ENCODE assay signal across 14 cellular contexts in the genomic region with DNA sequence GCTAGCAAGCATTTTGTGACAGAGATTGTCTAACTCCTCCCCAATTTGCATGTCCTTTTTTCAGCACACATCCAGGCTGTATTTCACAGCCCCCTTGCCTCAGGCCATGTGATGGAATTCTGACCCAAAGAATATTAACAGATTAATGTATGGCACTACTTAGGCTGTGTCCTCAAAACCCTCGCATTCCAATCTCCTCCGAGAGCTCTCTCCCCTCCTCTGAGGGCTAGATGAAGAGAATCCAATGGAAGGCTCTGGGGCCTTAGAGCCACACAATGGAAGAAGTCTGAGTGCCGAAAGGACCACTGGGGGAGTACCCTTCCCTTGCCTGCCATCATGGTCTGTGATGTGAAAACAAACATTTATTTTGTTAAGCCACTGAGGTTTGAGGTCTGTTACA. TPM values are rescaled to one million over a fixed set of nuclear protein-coding genes. Genes with fewer than 3 reads are reported as not detected.
DNase-seq lines count a peak whose midpoint lies in the region; ATAC-seq and TF ChIP-seq lines count a peak whose summit lies in the region.
"Had no signal": no experiment of that assay in that cellular context is flagged by ENCODE, and none has a peak within 500 bp of the region (broad histone marks: within the 10 kb centered on the region; RNA-seq: fewer than 3 reads in every experiment).

No MANE protein-coding gene starts in this region.

- no peak overlapping the region for H2BK15ac ChIP-seq in mesenchymal stem cell (ENCODE audit: low read depth, poor library complexity, severe bottlenecking)

- no peaks in the 10 kb centered on the region for H3K79me1 ChIP-seq in mesenchymal stem cell (replicated peaks; ENCODE audit: low read length, poor library complexity, severe bottlenecking)

- H3K18ac ChIP-seq in mesenchymal stem cell (ENCODE audit: low read depth in 1 of 2, low read length in 2 of 2), result peak overlapping the region; percentile 19 to 68

- peak overlapping the region in 1 of 2 experiments; percentile 16 for H2BK12ac ChIP-seq in mesenchymal stem cell (ENCODE audit: low read length in 2 of 2)

- H3K4me2 ChIP-seq in GM23338 (no peak overlapping the region), mesenchymal stem cell (ENCODE audit: low read length, poor library complexity, severe bottlenecking) (no peak overlapping the region)

- H3K23ac ChIP-seq in mesenchymal stem cell (ENCODE audit: low read length in 2 of 2), result no peak overlapping the region

- no peak overlapping the region for H3K9ac ChIP-seq in mesenchymal stem cell (ENCODE audit: low read length)

- H3K36me3 Mint-ChIP-seq in GM23338 (ENCODE audit: low read depth), result no peaks in the 10 kb centered on the region; the same call in 2 of the 3 replicates
- H3K36me3 Mint-ChIP-seq: CD14-positive monocyte; CD8-positive, alpha-beta T cell had no signal

- H3K9me3 ChIP-seq in mesenchymal stem cell (ENCODE audit: control insufficient read depth, low read length) (no peaks in the 10 kb centered on the region), vagina (no peaks in the 10 kb centered on the region)

- H3K4me3 Mint-ChIP-seq in GM23338, result no peak overlapping the region
- H3K4me3 Mint-ChIP-seq: CD14-positive monocyte; CD8-positive, alpha-beta T cell had no signal

- no peaks in the 10 kb centered on the region for H3K9me2 ChIP-seq in GM23338 (ENCODE audit: insufficient read depth)

- no peak for ATAC-seq in GM23338
- ATAC-seq in HG02678 (IDR thresholded peaks at IDR 0.05; ENCODE audit: unreplicated experiment), result no peak
- ATAC-seq: CD8-positive, alpha-beta T cell; HCT116 had no signal

- H3K14ac ChIP-seq in mesenchymal stem cell (ENCODE audit: low read length in 2 of 2), result no peak overlapping the region

- TF ChIP-seq POLR2A in vagina (IDR thresholded peaks at IDR 0.05), result no peak

- peaks cover 5% of the 10 kb centered on the region; the same call in 1 of the 3 replicates for H3K4me1 Mint-ChIP-seq in GM23338
- H3K4me1 Mint-ChIP-seq: CD14-positive monocyte had no signal

- H3K36me3 ChIP-seq in GM23338 (ENCODE audit: insufficient read depth) (no peaks in the 10 kb centered on the region), mesenchymal stem cell (ENCODE audit: control insufficient read depth in 1 of 2, insufficient read depth in 2 of 2, low read depth in 1 of 2, low read length in 2 of 2) (no peaks in the 10 kb centered on the region), vagina (no peaks in the 10 kb centered on the region)

- H2BK5ac ChIP-seq in mesenchymal stem cell (ENCODE audit: low read depth, low read length, poor library complexity, severe bottlenecking), result no peak overlapping the region

- no peak overlapping the region for H3K4me3 ChIP-seq in GM23338
- no peak overlapping the region for H3K4me3 ChIP-seq in mesenchymal stem cell (ENCODE audit: insufficient read depth in 1 of 2, low read depth in 1 of 2, low read length in 2 of 2)
- H3K4me3 ChIP-seq in vagina, result no peak overlapping the region

- peaks cover 6% of the 10 kb centered on the region for H3K27me3 Mint-ChIP-seq in GM23338 (ENCODE audit: insufficient read depth, low read depth, poor library complexity)

- H2AFZ ChIP-seq in GM23338 (no peak overlapping the region; the same call in 1 of the 2 replicates), mesenchymal stem cell (ENCODE audit: low read depth, low read length) (peak overlapping the region; percentile 24)

- no peaks in the 10 kb centered on the region for H3K4me1 ChIP-seq in GM23338 (ENCODE audit: insufficient read depth)
- H3K4me1 ChIP-seq in mesenchymal stem cell (ENCODE audit: control insufficient read depth, insufficient read depth, low read depth, low read length), result peaks cover 16% of the 10 kb centered on the region
- H3K4me1 ChIP-seq in vagina, result peaks cover 27% of the 10 kb centered on the region

- 97% methylated on average over 3 of the region's 3 CpGs for WGBS in mesenchymal stem cell

- H3K9me3 Mint-ChIP-seq in GM23338, result no peaks in the 10 kb centered on the region
- H3K9me3 Mint-ChIP-seq: CD14-positive monocyte; CD8-positive, alpha-beta T cell had no signal

- no peaks in the 10 kb centered on the region for H4K20me1 ChIP-seq in GM23338 (replicated peaks; ENCODE audit: insufficient read depth)

- DNase-seq in GM23338 (ENCODE audit: low spot score) (peak; percentile 21), RWPE1 (ENCODE audit: low spot score) (no peak), mesenchymal stem cell (no peak), vagina (ENCODE audit: extremely low spot score in 2 of 2) (peak; percentile 62 to 70), SIG-M5 (lab: John Stamatoyannopoulos, UW) (no peak), dermis blood vessel endothelial cell (no peak)
- DNase-seq: CD8-positive, alpha-beta T cell; COR-L47; DMS153; DMS79 treated with DMSO at 0.1 percent for 48 hours; EL had no signal

- intact Hi-C loops in vagina (cut with DNase I), result no loop called here

- H3K79me2 ChIP-seq in GM23338 (replicated peaks; ENCODE audit: insufficient read depth), result no peaks in the 10 kb centered on the region

- no peaks in the 10 kb centered on the region for H3F3A ChIP-seq in GM23338 (replicated peaks; ENCODE audit: low read depth)

- H3K4ac ChIP-seq in mesenchymal stem cell (ENCODE audit: low read depth in 1 of 2, low read length in 2 of 2), result no peak overlapping the region

- no peak overlapping the region for H3K27ac ChIP-seq in GM23338 (ENCODE audit: low read depth)
- H3K27ac ChIP-seq in RWPE1, result peak overlapping the region; percentile 88; the same call in 1 of the 2 replicates
- no peak overlapping the region for H3K27ac ChIP-seq in mesenchymal stem cell (ENCODE audit: low read length, poor library complexity, severe bottlenecking)
- H3K27ac ChIP-seq in vagina, result no peak overlapping the region

- H3K27me3 ChIP-seq in GM23338 (ENCODE audit: insufficient read depth) (no peaks in the 10 kb centered on the region), mesenchymal stem cell (ENCODE audit: control insufficient read depth in 1 of 2, insufficient read depth in 1 of 2, low read length in 2 of 2) (no peaks in the 10 kb centered on the region), vagina (no peaks in the 10 kb centered on the region)

- POLR2A ChIA-PET in RWPE1 (lab: Yijun Ruan, JAX; ENCODE audit: low non-redundant PET), result no interaction called here

- H2AK5ac ChIP-seq in mesenchymal stem cell (ENCODE audit: low read length, severe bottlenecking), result peak overlapping the region; percentile 87

- H3K27ac Mint-ChIP-seq in GM23338, result no peak overlapping the region
- H3K27ac Mint-ChIP-seq: CD14-positive monocyte; CD8-positive, alpha-beta T cell had no signal

- no peak overlapping the region for H4K91ac ChIP-seq in mesenchymal stem cell (ENCODE audit: low read length)

- CTCF ChIA-PET in RWPE1 (lab: Yijun Ruan, JAX), result interaction anchor here (1.5 kb wide), 1 partner anchor 21 kb away, joined by 4 read pairs; no protein-coding TSS in a partner anchor

- H2BK120ac ChIP-seq in mesenchymal stem cell (ENCODE audit: low read depth, low read length), result no peak overlapping the region

- TF ChIP-seq CTCF in GM23338 (conservative IDR thresholded peaks at IDR 0.05; ENCODE audit: low read depth in 2 of 2), result no peak
- no peak for TF ChIP-seq CTCF in RWPE1 (conservative IDR thresholded peaks at IDR 0.05; ENCODE audit: low read depth)
- no peak for TF ChIP-seq CTCF in vagina (IDR thresholded peaks at IDR 0.05)

- H4K8ac ChIP-seq in mesenchymal stem cell (ENCODE audit: low read length), result no peak overlapping the region

RNA-seq across cellular contexts. Expression of a gene that starts 13.7 kb away (rescaled TPM):
- total RNA-seq in GM23338 (2014; rRNA removed; shearing (Covaris generic)), result not detected in 2 replicates
- 0.21 and 0.40 TPM in 2 replicates for polyA plus RNA-seq in GM23338 (2016; fragmentation: Nextera tagmentation; extraction: Ambion mirVana)
- polyA plus RNA-seq in mesenchymal stem cell (2013, experiment 1 of 2), result 700 TPM
- 645 TPM for polyA plus RNA-seq in mesenchymal stem cell (2013, experiment 2 of 2)
- total RNA-seq in vagina (898 TPM), dermis blood vessel endothelial cell (182 and 330 TPM in 2 replicates)
- total RNA-seq: CD8-positive, alpha-beta T cell had no signal
- polyA plus RNA-seq: CD14-positive monocyte had no signal

Comparison
In these comparisons a context has a peak if more than half of its experiments do, and no peak if none do; other contexts are left out.
1. DNase-seq: peak in GM23338 (single experiment) and vagina (2 of 2); none in RWPE1 (single experiment), mesenchymal stem cell (single experiment), SIG-M5 (single experiment) and dermis blood vessel endothelial cell (single experiment).
2. RNA of a gene that starts 13.7 kb away (total RNA-seq): 898 TPM in vagina (single experiment) and 182 to 330 TPM in dermis blood vessel endothelial cell; not detected in GM23338; every median in the first group is over 100 times any median in the second.